10 cellular contexts compared by ENCODE assay signal in the genomic region with DNA sequence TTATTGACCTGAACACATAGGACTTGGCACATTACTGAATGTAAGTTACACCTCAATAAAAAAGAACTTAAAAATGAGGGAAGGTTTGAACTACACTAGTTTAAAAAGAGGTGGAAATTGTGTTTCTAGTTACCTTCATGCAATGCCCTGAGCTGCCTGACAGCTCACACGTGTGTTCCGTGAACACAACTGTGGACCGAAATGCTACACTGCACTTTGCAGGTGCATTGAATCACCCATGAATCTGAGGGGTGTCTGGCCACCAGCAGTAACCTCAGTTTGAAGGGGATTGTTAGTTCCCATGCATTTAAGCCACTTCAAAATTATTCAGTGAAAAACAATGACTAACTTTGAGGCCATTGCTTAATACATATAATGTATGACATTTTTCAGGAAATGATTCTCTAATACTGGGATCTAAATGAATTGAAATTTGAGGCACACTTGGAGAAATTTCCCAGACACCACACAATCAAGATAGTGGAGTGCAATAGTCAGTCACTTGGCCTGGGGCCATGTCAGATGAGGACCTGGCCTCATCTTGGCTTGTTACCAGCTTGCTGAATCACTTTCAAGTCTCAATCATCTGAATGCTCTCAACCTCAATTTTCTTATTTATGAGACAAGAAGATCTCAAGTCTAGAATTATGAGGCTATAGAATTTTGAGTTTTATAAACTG. TPM values are rescaled to one million over a fixed set of nuclear protein-coding genes. Genes with fewer than 3 reads are reported as not detected.
A peak's percentile ranks its signal among the peaks of the same experiment; 100 is the strongest.
DNase-seq lines count a peak whose midpoint lies in the region; ATAC-seq and TF ChIP-seq lines count a peak whose summit lies in the region.
"Had no signal": no experiment of that assay in that cellular context is flagged by ENCODE, and none has a peak within 500 bp of the region (broad histone marks: within the 10 kb centered on the region; RNA-seq: fewer than 3 reads in every experiment).

No MANE protein-coding gene starts in this region.

- no peak for TF ChIP-seq CTCF in foreskin keratinocyte (conservative IDR thresholded peaks at IDR 0.05)

- peak; percentile 87 for ATAC-seq in foreskin keratinocyte
- ATAC-seq in GM18520 (IDR thresholded peaks at IDR 0.05; ENCODE audit: unreplicated experiment), result no peak
- ATAC-seq in HG03439 (IDR thresholded peaks at IDR 0.05; ENCODE audit: unreplicated experiment), result no peak
- ATAC-seq: effector memory CD8-positive, alpha-beta T cell had no signal

- no peaks in the 10 kb centered on the region for H3K27me3 ChIP-seq in foreskin keratinocyte
- H3K27me3 ChIP-seq: neutrophil had no signal

- H3K27ac ChIP-seq in SK-N-MC (no peak overlapping the region), foreskin keratinocyte (peak overlapping the region; percentile 33)
- H3K27ac ChIP-seq: neutrophil had no signal

- DNase-seq in AG08396 (ENCODE audit: low spot score) (peak; percentile 35), HS-5 (ENCODE audit: low read depth) (peak; percentile 92), SK-N-MC (ENCODE audit: low read depth, low spot score) (peak; percentile 50), foreskin keratinocyte (peak; percentile 82 to 92), SW 1271 (lab: John Stamatoyannopoulos, UW) (no peak), inferior parietal cortex (ENCODE audit: extremely low spot score) (no peak)
- DNase-seq: effector memory CD8-positive, alpha-beta T cell had no signal

- peaks cover 13% of the 10 kb centered on the region for H3K4me1 ChIP-seq in foreskin keratinocyte

- no peaks in the 10 kb centered on the region for H3K36me3 ChIP-seq in SK-N-MC (ENCODE audit: insufficient read depth, low read length)
- H3K36me3 ChIP-seq: neutrophil had no signal

- H3K4me3 ChIP-seq in SK-N-MC, result no peak overlapping the region

- H3K9ac ChIP-seq in SK-N-MC (ENCODE audit: insufficient read length), result no peak overlapping the region

- H3K9me3 ChIP-seq in SK-N-MC (ENCODE audit: low read depth, low read length), result no peaks in the 10 kb centered on the region
- H3K9me3 ChIP-seq: neutrophil had no signal

RNA-seq across cellular contexts. Expression of gene MYL12B, which starts 59.3 kb away (rescaled TPM):
- 808 and 830 TPM in 2 replicates for total RNA-seq in foreskin keratinocyte
- polyA plus RNA-seq in foreskin keratinocyte, result 928 and 936 TPM in 2 replicates

Comparison
In these comparisons a context has a peak if more than half of its experiments do, and no peak if none do; other contexts are left out.
1. DNase-seq: peak in AG08396 (single experiment), HS-5 (single experiment), SK-N-MC (single experiment) and foreskin keratinocyte (2 of 2); none in SW 1271 (0 of 2) and inferior parietal cortex (single experiment).